ENCODE assay signal across 12 cellular contexts in genomic region chr13:37127706-37128241, GRCh38. TPM values are rescaled to one million over a fixed set of nuclear protein-coding genes. Genes with fewer than 3 reads are reported as not detected.
DNase-seq lines count a peak whose midpoint lies in the region; ATAC-seq, FAIRE-seq and TF ChIP-seq lines count a peak whose summit lies in the region.
"Had no signal": no experiment of that assay in that cellular context is flagged by ENCODE, and none has a peak within 500 bp of the region (broad histone marks: within the 10 kb centered on the region; RNA-seq: fewer than 3 reads in every experiment).

No MANE protein-coding gene starts in this region.

- H3K4me1 ChIP-seq in keratinocyte (ENCODE audit: control insufficient read depth, extremely low read depth, insufficient read depth, low read length): no peaks in the 10 kb centered on the region

- H3K9me1 ChIP-seq in keratinocyte (ENCODE audit: control insufficient read depth, extremely low read depth, insufficient read depth, low read length): no peaks in the 10 kb centered on the region

- dilution Hi-C loops in keratinocyte (cut with MboI; ENCODE audit: extremely low pct_ligation_motif_present, low sequenced_read_pairs): no loop called here

- TF ChIP-seq CTCF in HFF-Myc (IDR thresholded peaks at IDR 0.05; ENCODE audit: low read depth, low read length, missing control alignments) (no peak), keratinocyte (optimal IDR thresholded peaks at IDR 0.05 in 1 of 3, IDR thresholded peaks at IDR 0.05 in 1 of 3, conservative IDR thresholded peaks at IDR 0.05 in 1 of 3; ENCODE audit: extremely low read depth in 1 of 3, insufficient read depth in 2 of 3, low read length in 3 of 3) (no peak)

- ATAC-seq in GM21786 (IDR thresholded peaks at IDR 0.05; ENCODE audit: unreplicated experiment): no peak
- no peak for ATAC-seq in GM18517 (IDR thresholded peaks at IDR 0.05; ENCODE audit: unreplicated experiment)
- ATAC-seq: effector memory CD8-positive, alpha-beta T cell had no signal

- H3K27ac ChIP-seq in caudate nucleus (ENCODE audit: low read depth, low read length): peak overlapping the region; percentile 38
- H3K27ac ChIP-seq in keratinocyte (ENCODE audit: control insufficient read depth, insufficient read depth, low read length): no peak overlapping the region
- peak overlapping the region in 12 of 21 experiments; percentile 0 to 82 (median 48) for H3K27ac ChIP-seq in skin epidermis

- H3K9me3 ChIP-seq in keratinocyte (ENCODE audit: control insufficient read depth, low read depth, low read length): no peaks in the 10 kb centered on the region

- DNase-seq in HFF-Myc (ENCODE audit: extremely low read depth, low read depth) (peak; percentile 52), caudate nucleus (lab: John Stamatoyannopoulos, UW) (peak in 6 of 61 donors; percentile 7 to 32 (median 14)), keratinocyte (ENCODE audit: low read depth, low spot score) (no peak), HuH-7.5 (ENCODE audit: low spot score) (no peak), GDM1 (lab: John Stamatoyannopoulos, UW) (no peak)
- DNase-seq: effector memory CD8-positive, alpha-beta T cell; NCI-H1105; SIG-M5 had no signal

- H3K36me3 ChIP-seq in keratinocyte (ENCODE audit: control insufficient read depth in 2 of 2, extremely low read depth in 1 of 2, insufficient read depth in 2 of 2, low read length in 2 of 2): no peaks in the 10 kb centered on the region

- H3K27me3 ChIP-seq in keratinocyte (ENCODE audit: control insufficient read depth, extremely low read depth, insufficient read depth, low read length): no peaks in the 10 kb centered on the region

- H3K4me2 ChIP-seq in keratinocyte (ENCODE audit: control insufficient read depth, extremely low read depth, insufficient read depth, low read depth, low read length): no peak overlapping the region

- H3K9ac ChIP-seq in keratinocyte (ENCODE audit: control insufficient read depth, extremely low read depth, insufficient read depth, low read length): no peak overlapping the region

- no peak for FAIRE-seq in keratinocyte (lab: Jason Lieb, UNC)
- FAIRE-seq: G401.6 had no signal

- H2AFZ ChIP-seq in keratinocyte (ENCODE audit: control insufficient read depth, low read length): peak overlapping the region; percentile 25

- no peak overlapping the region for H3K4me3 ChIP-seq in HFF-Myc (replicated peaks; ENCODE audit: low read depth, low read length)
- no peak overlapping the region for H3K4me3 ChIP-seq in keratinocyte (ENCODE audit: control insufficient read depth in 2 of 3, extremely low read depth in 1 of 3, insufficient read depth in 2 of 3, low read depth in 1 of 3, low read length in 3 of 3)
- no peak overlapping the region for H3K4me3 ChIP-seq in skin epidermis

- H4K20me1 ChIP-seq in keratinocyte (ENCODE audit: control insufficient read depth, extremely low read depth, insufficient read depth, low read length): no peaks in the 10 kb centered on the region

- no peaks in the 10 kb centered on the region for H3K79me2 ChIP-seq in keratinocyte (ENCODE audit: control insufficient read depth, insufficient read depth, low read length)

RNA-seq across cellular contexts. Expression of gene CSNK1A1L, which starts 22.3 kb away (rescaled TPM):
- not detected in 3 replicates for polyA plus RNA-seq in keratinocyte
- 0.25 TPM for polyA plus RNA-seq in keratinocyte (2011; ENCODE audit: low read depth)
- not detected in 2 replicates for polyA plus RNA-seq in keratinocyte (2011; cell fraction: cytosol; rRNA removed)
- not detected in 2 replicates for polyA plus RNA-seq in keratinocyte (2011; cell fraction: nucleus; rRNA removed)
- 0.06 TPM in 1 of 2 replicates, not detected in the other for polyA plus RNA-seq in keratinocyte (2012; ENCODE audit: low replicate concordance)
- not detected in 3 replicates for polyA minus RNA-seq in keratinocyte
- not detected for polyA minus RNA-seq in keratinocyte (2011; cell fraction: cytosol; rRNA and poly(A)+ RNA removed)
- not detected in 2 replicates for polyA minus RNA-seq in keratinocyte (2011; cell fraction: nucleus; rRNA and poly(A)+ RNA removed)
